In genomic region chr9:89530721-89531120, GRCh38 we compare ENCODE assay signal across 20 cellular contexts. TPM values are rescaled to one million over a fixed set of nuclear protein-coding genes. Genes with fewer than 3 reads are reported as not detected.
DNase-seq lines count a peak whose midpoint lies in the region; ATAC-seq, FAIRE-seq and TF ChIP-seq lines count a peak whose summit lies in the region.
"Had no signal": no experiment of that assay in that cellular context is flagged by ENCODE, and none has a peak within 500 bp of the region (broad histone marks: within the 10 kb centered on the region; RNA-seq: fewer than 3 reads in every experiment).

No MANE protein-coding gene starts in this region.

- peak; percentile 27 for DNase-seq in activated T-cell treated with anti-CD3 and anti-CD28 coated beads, Interleukin-2, amount 50 U/mL, for 24 hours
- DNase-seq in activated T-cell treated with anti-CD3 and anti-CD28 coated beads, Interleukin-2, amount 50 U/mL, for 1 hour, result no peak
- DNase-seq in MV-4-11 (lab: John Stamatoyannopoulos, UW) (peak; percentile 32), small intestine (peak; percentile 66), HepG2 (ENCODE audit: low spot score) (no peak), OCI-M2 (lab: John Stamatoyannopoulos, UW; ENCODE audit: unreplicated experiment) (no peak), NCI-H748 treated with DMSO at 0.1 percent for 48 hours (lab: John Stamatoyannopoulos, UW) (no peak)
- DNase-seq: Caco-2; EL; erythroblast; left ventricle myocardium superior; NCI-H1694 treated with DMSO at 0.1 percent for 48 hours; NCI-H345; ovary; stimulated activated CD4-positive, alpha-beta T cell treated with anti-CD3 and anti-CD28 coated beads, Interleukin-2, amount 100 ng/mL, for 24 hours; SW 1271 had no signal

- POLR2A ChIA-PET in HepG2 (lab: Yijun Ruan, JAX), result no interaction called here

- no peaks in the 10 kb centered on the region for H3K79me2 ChIP-seq in HepG2 (ENCODE audit: insufficient read depth, low read length)

- peak overlapping the region; percentile 73 for H3K27ac Mint-ChIP-seq in activated T-cell treated with anti-CD3 and anti-CD28 coated beads, Interleukin-2, amount 50 U/mL, for 24 hours
- H3K27ac Mint-ChIP-seq: WTC11 had no signal

- H3K36me3 Mint-ChIP-seq in activated T-cell treated with anti-CD3 and anti-CD28 coated beads, Interleukin-2, amount 50 U/mL, for 24 hours (ENCODE audit: low read depth), result no peaks in the 10 kb centered on the region

- H3K27me3 Mint-ChIP-seq in activated T-cell treated with anti-CD3 and anti-CD28 coated beads, Interleukin-2, amount 50 U/mL, for 24 hours, result no peaks in the 10 kb centered on the region

- CTCF ChIA-PET in HepG2 (lab: Yijun Ruan, JAX; ENCODE audit: low intra/inter-chr PET ratio, low total read pairs), result no interaction called here

- H3K9me3 ChIP-seq in small intestine (ENCODE audit: control insufficient read depth, low read depth), result no peaks in the 10 kb centered on the region
- no peaks in the 10 kb centered on the region for H3K9me3 ChIP-seq in HepG2 (ENCODE audit: low read length)
- H3K9me3 ChIP-seq: Caco-2, ovary had no signal

- H3K27ac ChIP-seq in cingulate gyrus (ENCODE audit: low read depth, low read length) (peak overlapping the region; percentile 58), small intestine (ENCODE audit: low read depth in 1 of 2, low read length in 1 of 2) (no peak overlapping the region), HepG2 (ENCODE audit: extremely low read length, insufficient read depth, low read length) (no peak overlapping the region)
- H3K27ac ChIP-seq: ovary had no signal

- FAIRE-seq in small intestine (lab: Jason Lieb, UNC) (no peak), HepG2 (lab: Jason Lieb, UNC) (no peak)
- FAIRE-seq: bronchial epithelial cell, H1 had no signal

- H3K36me3 ChIP-seq in small intestine (ENCODE audit: control insufficient read depth in 2 of 2, insufficient read depth in 2 of 2, low read length in 2 of 2) (no peaks in the 10 kb centered on the region), HepG2 (replicated peaks in 1 of 2; ENCODE audit: control insufficient read depth in 1 of 2, insufficient read depth in 2 of 2, low read length in 2 of 2) (no peaks in the 10 kb centered on the region)
- H3K36me3 ChIP-seq: ovary had no signal

- peaks cover 95% of the 10 kb centered on the region for H3K4me1 Mint-ChIP-seq in activated T-cell treated with anti-CD3 and anti-CD28 coated beads, Interleukin-2, amount 50 U/mL, for 24 hours (ENCODE audit: low read depth)

- no peak for TF ChIP-seq CTCF in HepG2 (CRISPR knock-in tag; IDR thresholded peaks at IDR 0.05)

- BruUV-seq in HepG2 (replicated peaks; lab: Mats Ljungman, UMichigan), result no TSS peak

- H3K4me1 ChIP-seq in small intestine (ENCODE audit: control insufficient read depth in 2 of 2, insufficient read depth in 1 of 2, low read depth in 1 of 2, low read length in 1 of 2), result no peaks in the 10 kb centered on the region
- H3K4me1 ChIP-seq in HepG2 (ENCODE audit: insufficient read depth, low read length), result peaks cover 51% of the 10 kb centered on the region

- TF ChIP-seq POLR2A in HepG2 (IDR thresholded peaks at IDR 0.05; ENCODE audit: insufficient read depth in 1 of 2, low read depth in 2 of 2, low read length in 2 of 2), result no peak

- TF ChIP-seq EP300 in HepG2 (IDR thresholded peaks at IDR 0.05; ENCODE audit: low read depth in 2 of 2, low read length in 2 of 2) (no peak), HepG2 (CRISPR knock-in tag; IDR thresholded peaks at IDR 0.05; ENCODE audit: borderline replicate concordance) (no peak)

- H3K4me2 ChIP-seq in HepG2 (ENCODE audit: low read depth, low read length), result no peak overlapping the region

- no peak overlapping the region for H2AFZ ChIP-seq in HepG2 (ENCODE audit: low read length)

- no peak overlapping the region for H3K9ac ChIP-seq in HepG2 (ENCODE audit: insufficient read depth, low read depth, low read length)

- in situ Hi-C loops in HepG2 (cut with HindIII; ENCODE audit: extremely low pct_ligation_motif_present, low pct_unique_long_range_greater_than_20kb), result no loop called here

- H3K9me3 Mint-ChIP-seq in activated T-cell treated with anti-CD3 and anti-CD28 coated beads, Interleukin-2, amount 50 U/mL, for 24 hours, result no peaks in the 10 kb centered on the region

- H3K4me3 ChIP-seq in small intestine (ENCODE audit: low read depth in 1 of 2, low read length in 2 of 2) (no peak overlapping the region), HepG2 (replicated peaks in 1 of 3; ENCODE audit: insufficient read depth in 1 of 3, low read depth in 2 of 3, low read length in 3 of 3) (no peak overlapping the region)
- H3K4me3 ChIP-seq: ovary had no signal

- no peak for ATAC-seq in HepG2
- ATAC-seq: left ventricle myocardium superior, WTC11 had no signal

- no peaks in the 10 kb centered on the region for H4K20me1 ChIP-seq in HepG2 (ENCODE audit: insufficient read depth, low read length)

- intact Hi-C loops in HepG2 (cut with micrococcal nuclease; ENCODE audit: unreplicated experiment), result no loop called here

- H3K4me3 Mint-ChIP-seq in activated T-cell treated with anti-CD3 and anti-CD28 coated beads, Interleukin-2, amount 50 U/mL, for 24 hours, result no peak overlapping the region
- H3K4me3 Mint-ChIP-seq: WTC11 had no signal

- no peak for TF ChIP-seq RAD21 in HepG2 (CRISPR knock-in tag; IDR thresholded peaks at IDR 0.05)

- no peaks in the 10 kb centered on the region for H3K27me3 ChIP-seq in small intestine (ENCODE audit: control insufficient read depth in 2 of 2, insufficient read depth in 2 of 2, low read length in 2 of 2)
- H3K27me3 ChIP-seq in HepG2 (ENCODE audit: control insufficient read depth in 1 of 2, insufficient read depth in 2 of 2, low read length in 2 of 2), result no peaks in the 10 kb centered on the region
- H3K27me3 ChIP-seq: ovary had no signal

- 54 to 72% (median 56%) methylated on average over 6 of the region's 6 CpGs for WGBS in small intestine, 3 donors
- WGBS in HepG2 (ENCODE audit: low lambda C conversion rate), result 58% methylated on average over 6 of the region's 6 CpGs

TF ChIP-seq in HepG2, 621 proteins besides CTCF, POLR2A, EP300 and RAD21 (continues in another document):
- no peak for TF ChIP-seq SETDB1 (CRISPR knock-in tag; IDR thresholded peaks at IDR 0.05; ENCODE audit: borderline replicate concordance)
- TF ChIP-seq KAT8 (CRISPR knock-in tag; IDR thresholded peaks at IDR 0.05), result no peak
- TF ChIP-seq HNF1A (IDR thresholded peaks at IDR 0.05; ENCODE audit: low read depth), result no peak
- TF ChIP-seq HNF1A (CRISPR knock-in tag; IDR thresholded peaks at IDR 0.05; ENCODE audit: borderline replicate concordance), result no peak
- TF ChIP-seq ZNF777 (CRISPR knock-in tag; IDR thresholded peaks at IDR 0.05), result no peak
- no peak for TF ChIP-seq SP140L (CRISPR knock-in tag; IDR thresholded peaks at IDR 0.05; ENCODE audit: borderline replicate concordance)

RNA-seq across cellular contexts. Expression of gene SEMA4D, which starts 32.8 kb away (rescaled TPM):
- polyA plus RNA-seq in small intestine (1 to 10 TPM in 2 of 3 donors, under 1 TPM in 1; 0.67 to 8.8 (median 4.6) TPM), HepG2 (2011; rRNA removed) (0.16 and 0.17 TPM in 2 replicates)
- total RNA-seq in HepG2 (2016; rRNA removed; fragmentation: Illumina TruSeq; extraction: Trizol), result 0.07 and 0.13 TPM in 2 replicates
- total RNA-seq in HepG2 (2016; cell fraction: cytosol; rRNA removed; fragmentation: Illumina TruSeq; extraction: Trizol; ENCODE audit: low read depth), result 0.26 TPM in 1 of 2 replicates, not detected in the other
- total RNA-seq in HepG2 (2016; cell fraction: insoluble cytoplasmic fraction; rRNA removed; fragmentation: Illumina TruSeq; extraction: Trizol), result 0.10 and 0.13 TPM in 2 replicates
- 0.07 and 0.28 TPM in 2 replicates for total RNA-seq in HepG2 (2016; cell fraction: membrane; rRNA removed; fragmentation: Illumina TruSeq; extraction: Trizol)
- 0.44 and 0.87 TPM in 2 replicates for total RNA-seq in HepG2 (2016; cell fraction: nucleus; rRNA removed; fragmentation: Illumina TruSeq; extraction: Trizol)
- 0.12 and 0.23 TPM in 2 replicates for polyA plus RNA-seq in HepG2 (2011; cell fraction: cytosol; rRNA removed)
- polyA plus RNA-seq in HepG2 (2011; cell fraction: nucleus; rRNA removed), result 0.97 and 1.2 TPM in 2 replicates
- polyA plus RNA-seq in HepG2 (2012), result 0.85 and 1.2 TPM in 2 replicates
- polyA plus RNA-seq in HepG2 (2016; cell fraction: cytosol; fragmentation: Illumina TruSeq; extraction: Trizol; ENCODE audit: low read depth), result 0.08 TPM in 1 of 2 replicates, not detected in the other
- 0.10 and 0.16 TPM in 2 replicates for polyA plus RNA-seq in HepG2 (2016; cell fraction: insoluble cytoplasmic fraction; fragmentation: Illumina TruSeq; extraction: Trizol; ENCODE audit: low read depth)
- polyA plus RNA-seq in HepG2 (2016; cell fraction: membrane; fragmentation: Illumina TruSeq; extraction: Trizol; ENCODE audit: low read depth), result 0.08 and 0.11 TPM in 2 replicates
- 0.31 and 0.86 TPM in 2 replicates for polyA plus RNA-seq in HepG2 (2016; cell fraction: nucleus; fragmentation: Illumina TruSeq; extraction: Trizol; ENCODE audit: insufficient read depth, low read depth)
- polyA minus RNA-seq in HepG2 (2011; rRNA and poly(A)+ RNA removed; ENCODE audit: low replicate concordance), result 0.38 and 11.1 TPM in 2 replicates
- polyA minus RNA-seq in HepG2 (2011; cell fraction: cytosol; rRNA and poly(A)+ RNA removed), result 2.1 TPM in 1 of 2 replicates, not detected in the other
- 0.26 and 0.87 TPM in 2 replicates for polyA minus RNA-seq in HepG2 (2011; cell fraction: nucleus; rRNA and poly(A)+ RNA removed)

Comparison
In these comparisons a context has a peak if more than half of its experiments do, and no peak if none do; other contexts are left out.
1. DNase-seq: peak in activated T-cell treated with anti-CD3 and anti-CD28 coated beads, Interleukin-2, amount 50 U/mL, for 24 hours (single experiment), MV-4-11 (single experiment) and small intestine (single experiment); none in activated T-cell treated with anti-CD3 and anti-CD28 coated beads, Interleukin-2, amount 50 U/mL, for 1 hour (single experiment), HepG2 (single experiment), OCI-M2 (single experiment) and NCI-H748 treated with DMSO at 0.1 percent for 48 hours (single experiment).